In the genomic region with DNA sequence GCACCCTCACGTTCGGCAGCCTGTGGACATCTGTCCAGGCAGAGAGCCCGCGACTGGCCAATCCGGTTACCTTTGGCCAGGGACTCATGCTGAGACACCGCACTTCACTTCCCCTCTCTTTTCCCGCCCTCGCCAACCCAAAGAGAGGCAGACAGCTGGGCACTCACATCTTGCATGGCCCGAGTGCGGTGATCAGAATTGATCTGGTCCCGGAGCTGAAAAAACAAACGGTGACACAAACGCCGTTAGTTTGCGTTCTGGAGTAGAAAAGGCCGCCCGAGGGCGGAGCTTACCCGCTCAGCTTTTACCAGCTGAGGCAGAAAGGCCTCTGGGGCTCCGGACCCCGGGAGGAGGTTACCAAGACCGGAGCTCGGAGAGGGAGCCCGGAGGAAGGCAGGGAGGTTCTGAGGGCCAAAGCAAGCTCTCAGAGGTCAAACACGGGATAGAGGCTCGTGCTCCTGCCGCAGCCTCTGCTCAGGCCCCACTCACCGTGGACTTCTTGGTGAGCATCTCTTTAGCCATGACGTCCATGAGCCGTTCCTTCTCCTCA, we compare ENCODE assay signal across 8 cellular contexts. TPM values are rescaled to one million over a fixed set of nuclear protein-coding genes. Genes with fewer than 3 reads are reported as not detected.
DNase-seq lines count a peak whose midpoint lies in the region; ATAC-seq and TF ChIP-seq lines count a peak whose summit lies in the region.

No MANE protein-coding gene starts in this region.

- in situ Hi-C loops in G401 (cut with HindIII; ENCODE audit: low sequenced_read_pairs): no loop called here

- peak overlapping the region; percentile 92 for H3K4me3 Mint-ChIP-seq in activated CD8-positive, alpha-beta T cell treated with anti-CD3 and anti-CD28 coated beads for 36 hours
- peak overlapping the region; percentile 95 to 100 (median 95) for H3K4me3 Mint-ChIP-seq in nephron

- DNase-seq in G401 (ENCODE audit: low spot score) (peak; percentile 49), LHCN-M2 (ENCODE audit: low read depth) (peak; percentile 47), middle frontal gyrus (ENCODE audit: extremely low spot score, low spot score) (no peak), medulla oblongata (ENCODE audit: extremely low spot score) (no peak)
- DNase-seq in activated CD8-positive, alpha-beta T cell treated with anti-CD3 and anti-CD28 coated beads for 36 hours: peak; percentile 54

- H3K36me3 Mint-ChIP-seq in activated CD8-positive, alpha-beta T cell treated with anti-CD3 and anti-CD28 coated beads for 36 hours (ENCODE audit: low read depth): peaks cover 30% of the 10 kb centered on the region
- H3K36me3 Mint-ChIP-seq in nephron (ENCODE audit: low read depth): peaks cover 27% of the 10 kb centered on the region

- peaks cover 19% of the 10 kb centered on the region for H3K4me1 Mint-ChIP-seq in activated CD8-positive, alpha-beta T cell treated with anti-CD3 and anti-CD28 coated beads for 36 hours (ENCODE audit: low read depth)
- H3K4me1 Mint-ChIP-seq in nephron: peaks cover 16% of the 10 kb centered on the region

- CTCF ChIA-PET in activated CD8-positive, alpha-beta T cell treated with anti-CD3 and anti-CD28 coated beads for 36 hours (lab: Charles Lee): interaction anchor here (0.7 to 8.2 kb wide), 17 partner anchors 11 to 301 kb away, joined by 3 to 99 read pairs (median 3); a partner anchor contains a TSS

- peak overlapping the region; percentile 94 for H3K27ac Mint-ChIP-seq in activated CD8-positive, alpha-beta T cell treated with anti-CD3 and anti-CD28 coated beads for 36 hours
- H3K27ac Mint-ChIP-seq in nephron: peak overlapping the region; percentile 87 to 99 (median 88)

- ATAC-seq in GM21619 (IDR thresholded peaks at IDR 0.05; ENCODE audit: unreplicated experiment) (peak; percentile 24), esophagus mucosa (peak; percentile 42)
- peak; percentile 31 for ATAC-seq in activated CD8-positive, alpha-beta T cell treated with anti-CD3 and anti-CD28 coated beads for 36 hours

- TF ChIP-seq CTCF in activated CD8-positive, alpha-beta T cell treated with anti-CD3 and anti-CD28 coated beads for 36 hours (IDR thresholded peaks at IDR 0.05): no peak
- no peak for TF ChIP-seq CTCF in nephron (IDR thresholded peaks at IDR 0.05; ENCODE audit: unreplicated experiment in 3 of 3)

- POLR2A ChIA-PET in activated CD8-positive, alpha-beta T cell treated with anti-CD3 and anti-CD28 coated beads for 36 hours (lab: Charles Lee): interaction anchor here (0.7 to 14.5 kb wide), 15 partner anchors 9 to 842 kb away, joined by 3 to 114 read pairs (median 3); a partner anchor contains a TSS

- H3K27me3 Mint-ChIP-seq in activated CD8-positive, alpha-beta T cell treated with anti-CD3 and anti-CD28 coated beads for 36 hours: no peaks in the 10 kb centered on the region
- no peaks in the 10 kb centered on the region for H3K27me3 Mint-ChIP-seq in nephron (ENCODE audit: low read depth)

- intact Hi-C loops in activated CD8-positive, alpha-beta T cell treated with anti-CD3 and anti-CD28 coated beads for 36 hours (cut with micrococcal nuclease): no loop called here

- H3K9me3 Mint-ChIP-seq in activated CD8-positive, alpha-beta T cell treated with anti-CD3 and anti-CD28 coated beads for 36 hours: no peaks in the 10 kb centered on the region
- no peaks in the 10 kb centered on the region for H3K9me3 Mint-ChIP-seq in nephron

RNA-seq across cellular contexts. Expression of a gene that starts 0.4 kb away (rescaled TPM):
- 115 and 149 TPM in 2 replicates for total RNA-seq in G401 (2014; rRNA removed; shearing (Covaris generic))
- total RNA-seq in LHCN-M2 (2014; rRNA removed) (86.7 and 96.1 TPM in 2 replicates), esophagus mucosa (41.7 TPM)
- polyA plus RNA-seq in LHCN-M2 (2012): 63.9 TPM
- total RNA-seq in activated CD8-positive, alpha-beta T cell treated with anti-CD3 and anti-CD28 coated beads for 36 hours: 10 to 100 TPM; 94.9 to 96.7 TPM

RNA-seq across cellular contexts. Expression of a gene that starts 15.9 kb away (rescaled TPM):
- 7.9 and 10.0 TPM in 2 replicates for total RNA-seq in G401 (2014; rRNA removed; shearing (Covaris generic))
- total RNA-seq in LHCN-M2 (2014; rRNA removed) (37.3 and 39.0 TPM in 2 replicates), esophagus mucosa (10.6 TPM)
- 51.4 TPM for polyA plus RNA-seq in LHCN-M2 (2012)
- total RNA-seq in activated CD8-positive, alpha-beta T cell treated with anti-CD3 and anti-CD28 coated beads for 36 hours: 10 to 100 TPM; 26.6 to 26.7 TPM

RNA-seq across cellular contexts. Expression of a gene that starts 23.1 kb away (rescaled TPM):
- total RNA-seq in G401 (2014; rRNA removed; shearing (Covaris generic)): 60.5 and 134 TPM in 2 replicates
- total RNA-seq in LHCN-M2 (2014; rRNA removed) (100 and 107 TPM in 2 replicates), esophagus mucosa (30.3 TPM)
- polyA plus RNA-seq in LHCN-M2 (2012): 33.8 TPM
- total RNA-seq in activated CD8-positive, alpha-beta T cell treated with anti-CD3 and anti-CD28 coated beads for 36 hours: 10 to 100 TPM; 58.1 to 60.6 TPM

RNA-seq across cellular contexts. Expression of a gene that starts 42.6 kb away (rescaled TPM):
- total RNA-seq in G401 (2014; rRNA removed; shearing (Covaris generic)): 17.5 and 17.7 TPM in 2 replicates
- total RNA-seq in LHCN-M2 (2014; rRNA removed): 20.1 and 22.7 TPM in 2 replicates
- 10.4 TPM for polyA plus RNA-seq in LHCN-M2 (2012)
- 10 to 100 TPM; 27.7 to 29.1 TPM for total RNA-seq in activated CD8-positive, alpha-beta T cell treated with anti-CD3 and anti-CD28 coated beads for 36 hours
- total RNA-seq in esophagus mucosa: 8.6 TPM

RNA-seq across cellular contexts. Expression of a gene that starts 57.1 kb away (rescaled TPM):
- total RNA-seq in G401 (2014; rRNA removed; shearing (Covaris generic)): not detected in 2 replicates
- total RNA-seq in LHCN-M2 (2014; rRNA removed) (not detected in 2 replicates), esophagus mucosa (6.0 TPM)
- polyA plus RNA-seq in LHCN-M2 (2012): 0.04 TPM
- under 1 TPM in 1 of 2 experiments, not detected in 1; 0.16 TPM for total RNA-seq in activated CD8-positive, alpha-beta T cell treated with anti-CD3 and anti-CD28 coated beads for 36 hours

Comparison
In these comparisons a context has a peak if more than half of its experiments do, and no peak if none do; other contexts are left out.
1. DNase-seq: peak in G401 (single experiment), LHCN-M2 (single experiment) and activated CD8-positive, alpha-beta T cell treated with anti-CD3 and anti-CD28 coated beads for 36 hours (single experiment); none in middle frontal gyrus (single experiment) and medulla oblongata (single experiment).
2. Peak in every context shown above with its lines, with median percentiles within 50 percentile points of each other: ATAC-seq.